13 cellular contexts compared by ENCODE assay signal in genomic region chr12:23221066-23221465, GRCh38.
DNase-seq lines count a peak whose midpoint lies in the region; ATAC-seq, FAIRE-seq and TF ChIP-seq lines count a peak whose summit lies in the region.
"Had no signal": no experiment of that assay in that cellular context is flagged by ENCODE, and none has a peak within 500 bp of the region (broad histone marks: within the 10 kb centered on the region; RNA-seq: fewer than 3 reads in every experiment).

No MANE protein-coding gene starts in this region.

- ATAC-seq in activated CD8-positive, alpha-beta memory T cell treated with anti-CD3 and anti-CD28 coated beads, Interleukin-2, amount 10 ng/mL, durations not matched to agents 7 days and 5 days, result no peak
- no peak for ATAC-seq in HG03159 (IDR thresholded peaks at IDR 0.05; ENCODE audit: unreplicated experiment)

- DNase-seq in D721Med (ENCODE audit: insufficient read length, low spot score), result no peak
- DNase-seq in Karpas-422, result peak; percentile 61
- no peak for DNase-seq in astrocyte (ENCODE audit: low read depth)
- DNase-seq in kidney epithelial cell (ENCODE audit: low read depth), result no peak
- no peak for DNase-seq in coronary artery (ENCODE audit: low spot score)
- no peak for DNase-seq in hypothalamus (lab: John Stamatoyannopoulos, UW)
- no peak for DNase-seq in activated CD8-positive, alpha-beta memory T cell treated with anti-CD3 and anti-CD28 coated beads, Interleukin-2, amount 10 ng/mL, durations not matched to agents 7 days and 5 days
- DNase-seq: activated CD4-positive, alpha-beta T cell treated with anti-CD3 and anti-CD28 coated beads, Interleukin-2, amount 50 U/mL, for 1 hour; CD4-positive, alpha-beta memory T cell; NCI-H187; stimulated activated CD4-positive, alpha-beta T cell treated with anti-CD3 and anti-CD28 coated beads, Interleukin-2, amount 100 ng/mL, for 24 hours had no signal

- no peaks in the 10 kb centered on the region for H3K4me1 Mint-ChIP-seq in astrocyte (ENCODE audit: low read depth, unreplicated experiment)
- no peaks in the 10 kb centered on the region for H3K4me1 Mint-ChIP-seq in activated CD8-positive, alpha-beta memory T cell treated with anti-CD3 and anti-CD28 coated beads, Interleukin-2, amount 10 ng/mL, durations not matched to agents 7 days and 5 days
- H3K4me1 Mint-ChIP-seq: CD4-positive, alpha-beta memory T cell had no signal

- no peak overlapping the region for H3K4me2 ChIP-seq in Karpas-422 (ENCODE audit: low read depth, low read length, poor library complexity, severe bottlenecking)
- no peak overlapping the region for H3K4me2 ChIP-seq in astrocyte (ENCODE audit: low read length)

- H3K27me3 ChIP-seq in Karpas-422 (ENCODE audit: low read length) (no peaks in the 10 kb centered on the region), astrocyte (ENCODE audit: insufficient read depth, low read length) (no peaks in the 10 kb centered on the region), kidney epithelial cell (ENCODE audit: control insufficient read depth, insufficient read depth, low read length) (no peaks in the 10 kb centered on the region)
- H3K27me3 ChIP-seq: neutrophil had no signal

- H3K27ac ChIP-seq in Karpas-422 (ENCODE audit: low read length), result no peak overlapping the region
- H3K27ac ChIP-seq in astrocyte (ENCODE audit: low read depth, low read length), result no peak overlapping the region
- H3K27ac ChIP-seq in coronary artery, result no peak overlapping the region
- H3K27ac ChIP-seq: neutrophil had no signal

- H3K4me3 ChIP-seq in Karpas-422 (ENCODE audit: low read length) (no peak overlapping the region), astrocyte (ENCODE audit: insufficient read depth, low read depth, low read length) (no peak overlapping the region), kidney epithelial cell (ENCODE audit: low read depth, low read length) (no peak overlapping the region), coronary artery (no peak overlapping the region)

- H3K4me1 ChIP-seq in Karpas-422 (ENCODE audit: low read length) (no peaks in the 10 kb centered on the region), astrocyte (ENCODE audit: insufficient read depth, low read length) (no peaks in the 10 kb centered on the region)

- H3K9me2 ChIP-seq in Karpas-422 (replicated peaks; ENCODE audit: insufficient read depth, low read length), result no peaks in the 10 kb centered on the region

- H3K4me3 Mint-ChIP-seq in astrocyte (ENCODE audit: unreplicated experiment), result no peak overlapping the region
- H3K4me3 Mint-ChIP-seq in activated CD8-positive, alpha-beta memory T cell treated with anti-CD3 and anti-CD28 coated beads, Interleukin-2, amount 10 ng/mL, durations not matched to agents 7 days and 5 days, result no peak overlapping the region
- H3K4me3 Mint-ChIP-seq: CD4-positive, alpha-beta memory T cell had no signal

- H3K36me3 ChIP-seq in Karpas-422 (ENCODE audit: insufficient read depth, low read length) (no peaks in the 10 kb centered on the region), astrocyte (ENCODE audit: insufficient read depth, low read length) (no peaks in the 10 kb centered on the region), kidney epithelial cell (ENCODE audit: control insufficient read depth, insufficient read depth, low read length) (no peaks in the 10 kb centered on the region)
- H3K36me3 ChIP-seq: neutrophil had no signal

- no peak overlapping the region for H3K27ac Mint-ChIP-seq in astrocyte (ENCODE audit: unreplicated experiment)
- H3K27ac Mint-ChIP-seq in activated CD8-positive, alpha-beta memory T cell treated with anti-CD3 and anti-CD28 coated beads, Interleukin-2, amount 10 ng/mL, durations not matched to agents 7 days and 5 days, result no peak overlapping the region

- H4K20me1 ChIP-seq in Karpas-422 (ENCODE audit: insufficient read depth, low read depth, low read length) (no peaks in the 10 kb centered on the region), astrocyte (ENCODE audit: insufficient read depth, low read length) (no peaks in the 10 kb centered on the region)

- no peaks in the 10 kb centered on the region for H3K36me3 Mint-ChIP-seq in astrocyte (ENCODE audit: low read depth, unreplicated experiment)
- no peaks in the 10 kb centered on the region for H3K36me3 Mint-ChIP-seq in activated CD8-positive, alpha-beta memory T cell treated with anti-CD3 and anti-CD28 coated beads, Interleukin-2, amount 10 ng/mL, durations not matched to agents 7 days and 5 days
- H3K36me3 Mint-ChIP-seq: CD4-positive, alpha-beta memory T cell had no signal

- H3K27me3 Mint-ChIP-seq in astrocyte (ENCODE audit: low read depth, unreplicated experiment), result no peaks in the 10 kb centered on the region
- H3K27me3 Mint-ChIP-seq in activated CD8-positive, alpha-beta memory T cell treated with anti-CD3 and anti-CD28 coated beads, Interleukin-2, amount 10 ng/mL, durations not matched to agents 7 days and 5 days, result peaks cover 2% of the 10 kb centered on the region

- FAIRE-seq in D721Med (lab: Jason Lieb, UNC), result no peak
- FAIRE-seq in astrocyte (lab: Jason Lieb, UNC), result no peak

- H3K79me2 ChIP-seq in Karpas-422 (ENCODE audit: low read length) (no peaks in the 10 kb centered on the region), astrocyte (ENCODE audit: insufficient read depth, low read length) (no peaks in the 10 kb centered on the region)

- TF ChIP-seq CTCF in D721Med (IDR thresholded peaks at IDR 0.05; ENCODE audit: insufficient read depth, missing control alignments) (peak; percentile 19), astrocyte (IDR thresholded peaks at IDR 0.05; ENCODE audit: insufficient read depth, low read depth, low read length) (peak; percentile 23), kidney epithelial cell (IDR thresholded peaks at IDR 0.05; ENCODE audit: insufficient read depth, low read length, poor library complexity, severe bottlenecking) (peak; percentile 33), coronary artery (IDR thresholded peaks at IDR 0.05) (no peak)

- H3K9me3 Mint-ChIP-seq in astrocyte (ENCODE audit: unreplicated experiment), result no peaks in the 10 kb centered on the region
- no peaks in the 10 kb centered on the region for H3K9me3 Mint-ChIP-seq in activated CD8-positive, alpha-beta memory T cell treated with anti-CD3 and anti-CD28 coated beads, Interleukin-2, amount 10 ng/mL, durations not matched to agents 7 days and 5 days (ENCODE audit: low read depth)

- CTCF ChIA-PET in activated CD8-positive, alpha-beta memory T cell treated with anti-CD3 and anti-CD28 coated beads, Interleukin-2, amount 10 ng/mL, durations not matched to agents 7 days and 5 days (lab: Charles Lee), result no interaction called here

- no peak overlapping the region for H2AFZ ChIP-seq in Karpas-422 (ENCODE audit: low read length)
- no peak overlapping the region for H2AFZ ChIP-seq in astrocyte (ENCODE audit: low read depth, low read length)

- H3K9ac ChIP-seq in Karpas-422 (ENCODE audit: low read length) (no peak overlapping the region), astrocyte (ENCODE audit: low read length) (no peak overlapping the region)

- H3K9me3 ChIP-seq in Karpas-422 (ENCODE audit: low read length), result no peaks in the 10 kb centered on the region
- no peaks in the 10 kb centered on the region for H3K9me3 ChIP-seq in astrocyte (ENCODE audit: insufficient read depth, low read depth, low read length)
- H3K9me3 ChIP-seq: neutrophil had no signal
